Comparison of ENCODE assay signal across 8 cellular contexts in genomic region chr16:68237243-68238028, GRCh38. TPM values are rescaled to one million over a fixed set of nuclear protein-coding genes. Genes with fewer than 3 reads are reported as not detected.
DNase-seq lines count a peak whose midpoint lies in the region; ATAC-seq and TF ChIP-seq lines count a peak whose summit lies in the region.

No MANE protein-coding gene starts in this region.

- peak overlapping the region; percentile 87 for H3K9ac ChIP-seq in mucosa of stomach (ENCODE audit: low read length)

- H3K4me3 ChIP-seq in esophagus (ENCODE audit: low read depth in 1 of 2, low read length in 2 of 2) (peak overlapping the region; percentile 61 to 86), mucosa of stomach (ENCODE audit: low read length) (peak overlapping the region; percentile 85)

- peaks cover 3% of the 10 kb centered on the region in 2 donors for H3K36me3 ChIP-seq in esophagus (ENCODE audit: control insufficient read depth in 2 of 2, insufficient read depth in 2 of 2, low read length in 1 of 2)
- H3K36me3 ChIP-seq in mucosa of stomach (ENCODE audit: control insufficient read depth, insufficient read depth, low read length): peaks cover 5% of the 10 kb centered on the region

- DNase-seq in D341Med (ENCODE audit: low spot score) (peak; percentile 90), HuH-7 (ENCODE audit: low spot score) (peak; percentile 98)
- DNase-seq in activated T-cell treated with anti-CD3 and anti-CD28 coated beads, Interleukin-2, amount 50 U/mL, for 48 hours: peak; percentile 94 to 95
- peak; percentile 76 to 77 for DNase-seq in stimulated activated CD8-positive, alpha-beta memory T cell treated with anti-CD3 and anti-CD28 coated beads, Interleukin-4, amount 100 ng/mL, for 4 hours (ENCODE audit: low read depth in 2 of 2, low spot score in 1 of 2)

- ATAC-seq in GM21526 (IDR thresholded peaks at IDR 0.05; ENCODE audit: low FRiP score, unreplicated experiment): peak; percentile 71

- 0 to 1% methylated on average over 60 to 72 of the region's 72 CpGs for WGBS in esophagus, 2 donors

- peak overlapping the region; percentile 97 to 98 for H3K27ac ChIP-seq in esophagus (ENCODE audit: low read depth in 2 of 2, low read length in 1 of 2)

- H3K9me3 ChIP-seq in esophagus (ENCODE audit: control insufficient read depth in 2 of 2, insufficient read depth in 1 of 2, low read depth in 1 of 2, low read length in 1 of 2) (no peaks in the 10 kb centered on the region), mucosa of stomach (ENCODE audit: control insufficient read depth, low read length) (no peaks in the 10 kb centered on the region)

- H3K27me3 ChIP-seq in esophagus (ENCODE audit: control insufficient read depth in 1 of 2, insufficient read depth in 2 of 2, low read length in 2 of 2): no peaks in the 10 kb centered on the region
- H3K27me3 ChIP-seq in mucosa of stomach (ENCODE audit: control insufficient read depth, insufficient read depth, low read length): no peaks in the 10 kb centered on the region

- H3K4me1 ChIP-seq in esophagus (ENCODE audit: control insufficient read depth in 2 of 2, insufficient read depth in 2 of 2, low read length in 1 of 2) (peaks cover 0 to 11% of the 10 kb centered on the region in 2 donors), mucosa of stomach (ENCODE audit: control insufficient read depth, insufficient read depth, low read length) (peaks cover 33% of the 10 kb centered on the region)

TF ChIP-seq in PFSK-1, 5 proteins besides CTCF, POLR2A, EP300 and RAD21:
- TF ChIP-seq FOXP2 (optimal IDR thresholded peaks at IDR 0.05; ENCODE audit: borderline replicate concordance, extremely low read depth, extremely low read length, insufficient read depth) (peak; percentile 78), POLR2AphosphoS5 (IDR thresholded peaks at IDR 0.05; ENCODE audit: low read depth, low read length) (peak; percentile 81), TAF1 (IDR thresholded peaks at IDR 0.05; ENCODE audit: borderline replicate concordance, insufficient read depth, low read length) (peak; percentile 75; the same call in 1 of the 2 replicates), SIN3A (IDR thresholded peaks at IDR 0.05; ENCODE audit: borderline replicate concordance, insufficient read depth, low read length) (no peak)
- TF ChIP-seq, protein P1, sequence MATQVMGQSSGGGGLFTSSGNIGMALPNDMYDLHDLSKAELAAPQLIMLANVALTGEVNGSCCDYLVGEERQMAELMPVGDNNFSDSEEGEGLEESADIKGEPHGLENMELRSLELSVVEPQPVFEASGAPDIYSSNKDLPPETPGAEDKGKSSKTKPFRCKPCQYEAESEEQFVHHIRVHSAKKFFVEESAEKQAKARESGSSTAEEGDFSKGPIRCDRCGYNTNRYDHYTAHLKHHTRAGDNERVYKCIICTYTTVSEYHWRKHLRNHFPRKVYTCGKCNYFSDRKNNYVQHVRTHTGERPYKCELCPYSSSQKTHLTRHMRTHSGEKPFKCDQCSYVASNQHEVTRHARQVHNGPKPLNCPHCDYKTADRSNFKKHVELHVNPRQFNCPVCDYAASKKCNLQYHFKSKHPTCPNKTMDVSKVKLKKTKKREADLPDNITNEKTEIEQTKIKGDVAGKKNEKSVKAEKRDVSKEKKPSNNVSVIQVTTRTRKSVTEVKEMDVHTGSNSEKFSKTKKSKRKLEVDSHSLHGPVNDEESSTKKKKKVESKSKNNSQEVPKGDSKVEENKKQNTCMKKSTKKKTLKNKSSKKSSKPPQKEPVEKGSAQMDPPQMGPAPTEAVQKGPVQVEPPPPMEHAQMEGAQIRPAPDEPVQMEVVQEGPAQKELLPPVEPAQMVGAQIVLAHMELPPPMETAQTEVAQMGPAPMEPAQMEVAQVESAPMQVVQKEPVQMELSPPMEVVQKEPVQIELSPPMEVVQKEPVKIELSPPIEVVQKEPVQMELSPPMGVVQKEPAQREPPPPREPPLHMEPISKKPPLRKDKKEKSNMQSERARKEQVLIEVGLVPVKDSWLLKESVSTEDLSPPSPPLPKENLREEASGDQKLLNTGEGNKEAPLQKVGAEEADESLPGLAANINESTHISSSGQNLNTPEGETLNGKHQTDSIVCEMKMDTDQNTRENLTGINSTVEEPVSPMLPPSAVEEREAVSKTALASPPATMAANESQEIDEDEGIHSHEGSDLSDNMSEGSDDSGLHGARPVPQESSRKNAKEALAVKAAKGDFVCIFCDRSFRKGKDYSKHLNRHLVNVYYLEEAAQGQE (IDR thresholded peaks at IDR 0.05; ENCODE audit: insufficient read depth in 1 of 2, low read depth in 2 of 2, low read length in 2 of 2): 0 out of 4 replicates have a peak, but pooled peaks of 1 of the 2 experiments have one; percentile 18
TF ChIP-seq in PFSK-1: peak in this region for 4.

RNA-seq across cellular contexts. Expression of gene ESRP2, which starts 1.5 kb away (rescaled TPM):
- not detected for polyA plus RNA-seq in PFSK-1 (2012; ENCODE audit: insufficient read length, low read depth)
- 10 to 100 TPM; 80.5 to 90.5 TPM for polyA plus RNA-seq in esophagus

RNA-seq across cellular contexts. Expression of gene PLA2G15, which starts 7.7 kb away (rescaled TPM):
- polyA plus RNA-seq in PFSK-1 (2012; ENCODE audit: insufficient read length, low read depth): 15.5 TPM
- polyA plus RNA-seq in esophagus: 1 to 10 TPM; 3.9 to 5.2 TPM

RNA-seq across cellular contexts. Expression of gene SLC7A6, which starts 26.9 kb away (rescaled TPM):
- polyA plus RNA-seq in PFSK-1 (2012; ENCODE audit: insufficient read length, low read depth): 31.1 TPM
- polyA plus RNA-seq in esophagus: 1 to 10 TPM; 4.1 to 4.2 TPM

Comparison
In these comparisons a context has a peak if more than half of its experiments do, and no peak if none do; other contexts are left out.
1. Peak in every context shown above with its lines: DNase-seq, ATAC-seq, H3K4me3 ChIP-seq and H3K27ac ChIP-seq.